ENCODE assay signal across 30 cellular contexts in genomic region chr6:46964716-46965519, GRCh38. TPM values are rescaled to one million over a fixed set of nuclear protein-coding genes. Genes with fewer than 3 reads are reported as not detected.
DNase-seq lines count a peak whose midpoint lies in the region; ATAC-seq and TF ChIP-seq lines count a peak whose summit lies in the region.
"Had no signal": no experiment of that assay in that cellular context is flagged by ENCODE, and none has a peak within 500 bp of the region (broad histone marks: within the 10 kb centered on the region; RNA-seq: fewer than 3 reads in every experiment).

No MANE protein-coding gene starts in this region.

- peaks cover 6% of the 10 kb centered on the region for H3K4me1 Mint-ChIP-seq in MCF 10A (ENCODE audit: insufficient read depth, unreplicated experiment)
- H3K4me1 Mint-ChIP-seq: H9; immature natural killer cell; stimulated activated effector memory CD8-positive, alpha-beta T cell treated with anti-CD3 and anti-CD28 coated beads, Interleukin-12 subunit alpha, Interleukin-12 subunit beta, amount 100 ng/mL, for 72 hours had no signal

- DNase-seq in breast epithelium (ENCODE audit: low spot score in 2 of 2) (peak in 1 of 2 donors; percentile 36), MCF 10A (ENCODE audit: unreplicated experiment) (no peak), brain microvascular endothelial cell (peak; percentile 57), iris pigment epithelial cell (ENCODE audit: low read depth) (peak; percentile 2), thoracic aorta (ENCODE audit: low spot score) (no peak), SW 1271 (lab: John Stamatoyannopoulos, UW) (no peak)
- DNase-seq: activated CD4-positive, alpha-beta T cell treated with anti-CD3 and anti-CD28 coated beads for 4 hours; aorta; cerebellar nuclear complex; COR-L47; H9; immature natural killer cell; NCI-H1436; NCI-H2081; NCI-H2227 treated with DMSO at 0.1 percent for 48 hours; NCI-H748 treated with DMSO at 0.1 percent for 48 hours; SIG-M5; T1000; WERI-Rb-1 had no signal

- no peaks in the 10 kb centered on the region for H3K27me3 ChIP-seq in breast epithelium
- H3K27me3 ChIP-seq in brain microvascular endothelial cell (replicated peaks): no peaks in the 10 kb centered on the region
- H3K27me3 ChIP-seq in thoracic aorta (replicated peaks; ENCODE audit: insufficient read depth): no peaks in the 10 kb centered on the region
- H3K27me3 ChIP-seq in gastroesophageal sphincter: no peaks in the 10 kb centered on the region
- H3K27me3 ChIP-seq: BLaER1 treated with 17β-estradiol and CSF1 and Interleukin-3, amounts not matched to agents 10 nM and 100 nM had no signal

- no peak overlapping the region for H3K27ac Mint-ChIP-seq in MCF 10A (ENCODE audit: low read depth, unreplicated experiment)
- H3K27ac Mint-ChIP-seq: activated naive CD8-positive, alpha-beta T cell; H9; immature natural killer cell; stimulated activated effector memory CD8-positive, alpha-beta T cell treated with anti-CD3 and anti-CD28 coated beads, Interleukin-12 subunit alpha, Interleukin-12 subunit beta, amount 100 ng/mL, for 72 hours; type B pancreatic cell had no signal

- H3K4me3 Mint-ChIP-seq in MCF 10A (ENCODE audit: unreplicated experiment): no peak overlapping the region
- H3K4me3 Mint-ChIP-seq: activated naive CD8-positive, alpha-beta T cell; H9; immature natural killer cell; stimulated activated effector memory CD8-positive, alpha-beta T cell treated with anti-CD3 and anti-CD28 coated beads, Interleukin-12 subunit alpha, Interleukin-12 subunit beta, amount 100 ng/mL, for 72 hours; type B pancreatic cell had no signal

- H3K9me3 ChIP-seq in breast epithelium: no peaks in the 10 kb centered on the region
- no peaks in the 10 kb centered on the region for H3K9me3 ChIP-seq in thoracic aorta
- no peaks in the 10 kb centered on the region for H3K9me3 ChIP-seq in gastroesophageal sphincter
- H3K9me3 ChIP-seq: BLaER1 treated with 17β-estradiol and CSF1 and Interleukin-3, amounts not matched to agents 10 nM and 100 nM had no signal

- CTCF ChIA-PET in MCF 10A (lab: Yijun Ruan, JAX): interaction anchor here (1.3 kb wide), 1 partner anchor 26 kb away, joined by 4 read pairs; no protein-coding TSS in a partner anchor

- H3K4me3 ChIP-seq in breast epithelium (peak overlapping the region in 1 of 3 donors; percentile 12), brain microvascular endothelial cell (ENCODE audit: low read depth, low read length) (no peak overlapping the region), thoracic aorta (peak overlapping the region; percentile 2), gastroesophageal sphincter (no peak overlapping the region)
- H3K4me3 ChIP-seq: BLaER1 treated with 17β-estradiol and CSF1 and Interleukin-3, amounts not matched to agents 10 nM and 100 nM had no signal

- ATAC-seq in thoracic aorta (ENCODE audit: insufficient number of reproducible peaks, low FRiP score, low read depth) (no peak), gastroesophageal sphincter (no peak), GM18909 (IDR thresholded peaks at IDR 0.05; ENCODE audit: poor library complexity, unreplicated experiment) (no peak)
- ATAC-seq: HepG2; left lobe of liver; Panc1; sciatic nerve; stimulated activated effector memory CD8-positive, alpha-beta T cell treated with anti-CD3 and anti-CD28 coated beads, Interleukin-12 subunit alpha, Interleukin-12 subunit beta, amount 100 ng/mL, for 72 hours had no signal

- TF ChIP-seq POLR2A in breast epithelium (IDR thresholded peaks at IDR 0.05) (no peak), gastroesophageal sphincter (IDR thresholded peaks at IDR 0.05) (no peak)

- TF ChIP-seq CTCF in breast epithelium (IDR thresholded peaks at IDR 0.05) (no peak), MCF 10A (IDR thresholded peaks at IDR 0.05; ENCODE audit: unreplicated experiment) (no peak), brain microvascular endothelial cell (IDR thresholded peaks at IDR 0.05; ENCODE audit: low read depth, low read length, missing control alignments) (no peak), thoracic aorta (IDR thresholded peaks at IDR 0.05) (no peak), gastroesophageal sphincter (IDR thresholded peaks at IDR 0.05) (no peak)

- H3K9me3 Mint-ChIP-seq in MCF 10A (ENCODE audit: unreplicated experiment): no peaks in the 10 kb centered on the region
- H3K9me3 Mint-ChIP-seq: H9; stimulated activated effector memory CD8-positive, alpha-beta T cell treated with anti-CD3 and anti-CD28 coated beads, Interleukin-12 subunit alpha, Interleukin-12 subunit beta, amount 100 ng/mL, for 72 hours; type B pancreatic cell had no signal

- intact Hi-C loops in breast epithelium (cut with DNase I; ENCODE audit: low total_unique reads) (loop anchor here (2.0 kb wide), 1 partner anchor 44 kb away; no protein-coding TSS in a partner anchor), MCF 10A (cut with micrococcal nuclease) (no loop called here)

- H3K4me1 ChIP-seq in breast epithelium: no peaks in the 10 kb centered on the region
- H3K4me1 ChIP-seq in thoracic aorta (ENCODE audit: control insufficient read depth in 1 of 2, low read depth in 2 of 2): peaks cover 12 to 19% of the 10 kb centered on the region in 2 donors
- no peaks in the 10 kb centered on the region for H3K4me1 ChIP-seq in gastroesophageal sphincter

- H3K27ac ChIP-seq in breast epithelium (peak overlapping the region; percentile 1 to 28), brain microvascular endothelial cell (peak overlapping the region; percentile 74), thoracic aorta (no peak overlapping the region), gastroesophageal sphincter (no peak overlapping the region)
- H3K27ac ChIP-seq: 22Rv1; BLaER1 treated with 17β-estradiol and CSF1 and Interleukin-3, amounts not matched to agents 10 nM and 100 nM; WERI-Rb-1 had no signal

- no peaks in the 10 kb centered on the region for H3K36me3 Mint-ChIP-seq in MCF 10A (ENCODE audit: insufficient read depth, unreplicated experiment)
- H3K36me3 Mint-ChIP-seq: activated naive CD8-positive, alpha-beta T cell; immature natural killer cell; stimulated activated effector memory CD8-positive, alpha-beta T cell treated with anti-CD3 and anti-CD28 coated beads, Interleukin-12 subunit alpha, Interleukin-12 subunit beta, amount 100 ng/mL, for 72 hours; type B pancreatic cell had no signal

- POLR2A ChIA-PET in MCF 10A (lab: Yijun Ruan, JAX): interaction anchor here (1.3 kb wide), 1 partner anchor 39 kb away, joined by 3 read pairs; no protein-coding TSS in a partner anchor

- WGBS in gastroesophageal sphincter (ENCODE audit: low coverage in 1 of 2), 2 donors: 70 to 81% methylated on average over 9 to 12 of the region's 12 CpGs

- in situ Hi-C loops in brain microvascular endothelial cell (cut with HindIII; ENCODE audit: low pct_ligation_motif_present, low sequenced_read_pairs): no loop called here

- no peaks in the 10 kb centered on the region for H3K36me3 ChIP-seq in breast epithelium
- H3K36me3 ChIP-seq in brain microvascular endothelial cell (replicated peaks): no peaks in the 10 kb centered on the region
- no peaks in the 10 kb centered on the region for H3K36me3 ChIP-seq in thoracic aorta
- H3K36me3 ChIP-seq in gastroesophageal sphincter: no peaks in the 10 kb centered on the region
- H3K36me3 ChIP-seq: BLaER1 treated with 17β-estradiol and CSF1 and Interleukin-3, amounts not matched to agents 10 nM and 100 nM; WERI-Rb-1 had no signal

- no peak for TF ChIP-seq EP300 in gastroesophageal sphincter (IDR thresholded peaks at IDR 0.05)

- no peaks in the 10 kb centered on the region for H3K27me3 Mint-ChIP-seq in MCF 10A (ENCODE audit: insufficient read depth, unreplicated experiment)
- H3K27me3 Mint-ChIP-seq: type B pancreatic cell had no signal

- no TSS peak for BruUV-seq in MCF 10A (replicated peaks; lab: Mats Ljungman, UMichigan)

RNA-seq across cellular contexts. Expression of gene ADGRF5, which starts 43.2 kb away (rescaled TPM):
- 10 to 100 TPM; 22.5 to 43.4 (median 41.6) TPM for total RNA-seq in breast epithelium
- not detected in 2 replicates for total RNA-seq in MCF 10A (2022)
- 10 to 100 TPM; 13.5 to 18.1 TPM for total RNA-seq in thoracic aorta
- 10 to 100 TPM; 11.7 to 37.6 (median 26.0) TPM for total RNA-seq in gastroesophageal sphincter
- total RNA-seq: H9, HepG2 had no signal

Comparison
In these comparisons a context has a peak if more than half of its experiments do, and no peak if none do; other contexts are left out.
1. RNA of gene ADGRF5, which starts 43.2 kb away (total RNA-seq): 22.5 to 43.4 TPM in breast epithelium, 11.7 to 37.6 TPM in gastroesophageal sphincter and 13.5 to 18.1 TPM in thoracic aorta; not detected in MCF 10A; every median in the first group is over 10 times any median in the second.
2. DNase-seq: peak in brain microvascular endothelial cell (single experiment) and iris pigment epithelial cell (single experiment); none in MCF 10A (single experiment), thoracic aorta (single experiment) and SW 1271 (0 of 2).
3. H3K27ac ChIP-seq: peak in breast epithelium (2 of 2) and brain microvascular endothelial cell (single experiment); none in thoracic aorta (0 of 2) and gastroesophageal sphincter (0 of 4).